ENCODE assay signal across 10 cellular contexts in the genomic region with DNA sequence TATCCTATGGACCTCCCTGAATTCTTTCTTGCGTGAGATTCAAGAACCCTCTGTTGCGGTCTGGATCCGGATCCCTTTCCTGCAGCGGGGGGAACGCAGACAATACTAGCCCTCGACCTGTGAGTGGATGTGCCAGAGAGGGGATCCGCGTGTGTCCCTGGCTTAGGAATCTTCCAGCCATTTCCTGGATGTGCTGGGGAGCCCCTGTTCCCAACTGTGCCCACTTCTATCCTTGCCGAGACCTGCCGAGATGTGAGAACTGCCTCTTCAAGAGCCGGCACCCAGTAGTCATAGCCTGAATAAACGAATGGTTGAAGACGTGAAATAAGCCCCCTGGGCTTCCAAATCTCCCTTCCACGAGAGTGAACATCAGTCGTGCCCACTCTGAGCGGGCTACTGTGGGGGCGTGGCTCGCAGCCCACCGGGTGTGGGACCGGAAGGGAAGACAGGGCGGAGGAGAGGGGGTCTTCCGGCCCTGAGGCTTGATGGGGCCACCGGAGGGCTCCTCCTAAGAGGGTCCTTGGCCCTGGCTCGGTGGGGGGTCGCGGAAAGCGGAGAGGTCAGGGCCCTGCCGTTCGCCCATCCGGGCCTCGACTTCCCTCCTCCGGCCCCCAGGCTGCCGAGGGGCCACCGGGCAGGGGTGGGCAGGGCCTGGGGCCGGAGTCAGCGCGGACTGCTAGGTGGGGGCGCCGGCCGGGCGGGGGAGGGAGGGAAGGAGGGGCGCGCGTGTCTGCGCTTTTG. TPM values are rescaled to one million over a fixed set of nuclear protein-coding genes. Genes with fewer than 3 reads are reported as not detected.
DNase-seq lines count a peak whose midpoint lies in the region; ATAC-seq, FAIRE-seq and TF ChIP-seq lines count a peak whose summit lies in the region.
"Had no signal": no experiment of that assay in that cellular context is flagged by ENCODE, and none has a peak within 500 bp of the region (broad histone marks: within the 10 kb centered on the region; RNA-seq: fewer than 3 reads in every experiment).

No MANE protein-coding gene starts in this region.

- no peak for FAIRE-seq in pancreas (lab: Jason Lieb, UNC)
- FAIRE-seq: G401.6 had no signal

- peak overlapping the region; percentile 75 for H3K27ac Mint-ChIP-seq in activated CD4-positive, alpha-beta T cell treated with anti-CD3 and anti-CD28 coated beads, Interleukin-2, amount 10 ng/mL, durations not matched to agents 7 days and 5 days

- CTCF ChIA-PET in activated CD4-positive, alpha-beta T cell treated with anti-CD3 and anti-CD28 coated beads, Interleukin-2, amount 10 ng/mL, durations not matched to agents 7 days and 5 days (lab: Charles Lee): no interaction called here
- CTCF ChIA-PET in PC-9 (lab: Charles Lee): no interaction called here

- peaks cover 4% of the 10 kb centered on the region; the same call in 1 of the 2 replicates for H3F3A ChIP-seq in PC-9 (ENCODE audit: insufficient read depth, low read depth)

- TF ChIP-seq CTCF in PC-9 (conservative IDR thresholded peaks at IDR 0.05) (no peak), fibroblast of mammary gland (conservative IDR thresholded peaks at IDR 0.05; ENCODE audit: control insufficient read depth, insufficient read depth, low read depth, low read length) (no peak), pancreas (IDR thresholded peaks at IDR 0.05) (no peak)

- peak overlapping the region; percentile 73 for H3K4me3 Mint-ChIP-seq in activated CD4-positive, alpha-beta T cell treated with anti-CD3 and anti-CD28 coated beads, Interleukin-2, amount 10 ng/mL, durations not matched to agents 7 days and 5 days

- peak overlapping the region; percentile 65; the same call in 1 of the 2 replicates for H3K4me3 ChIP-seq in PC-9
- peak overlapping the region; percentile 72 for H3K4me3 ChIP-seq in fibroblast of mammary gland (ENCODE audit: control insufficient read depth, low read depth, low read length)
- peak overlapping the region; percentile 49 to 77 (median 75) for H3K4me3 ChIP-seq in pancreas

- H3K4me1 ChIP-seq in PC-9 (replicated peaks; ENCODE audit: insufficient read depth) (peaks cover 4% of the 10 kb centered on the region; the same call in 1 of the 2 replicates), pancreas (peaks cover 0 to 5% (median 4%) of the 10 kb centered on the region in 3 donors)

- POLR2A ChIA-PET in activated CD4-positive, alpha-beta T cell treated with anti-CD3 and anti-CD28 coated beads, Interleukin-2, amount 10 ng/mL, durations not matched to agents 7 days and 5 days (lab: Charles Lee): no interaction called here
- POLR2A ChIA-PET in PC-9 (lab: Charles Lee; ENCODE audit: unreplicated experiment): no interaction called here

- peaks cover 35% of the 10 kb centered on the region for H3K27me3 Mint-ChIP-seq in activated CD4-positive, alpha-beta T cell treated with anti-CD3 and anti-CD28 coated beads, Interleukin-2, amount 10 ng/mL, durations not matched to agents 7 days and 5 days

- H3K36me3 Mint-ChIP-seq in activated CD4-positive, alpha-beta T cell treated with anti-CD3 and anti-CD28 coated beads, Interleukin-2, amount 10 ng/mL, durations not matched to agents 7 days and 5 days (ENCODE audit: low read depth): no peaks in the 10 kb centered on the region

- no peak for DNase-seq in activated CD4-positive, alpha-beta T cell treated with anti-CD3 and anti-CD28 coated beads, Interleukin-2, amount 10 ng/mL, durations not matched to agents 7 days and 5 days
- DNase-seq in activated CD4-positive, alpha-beta T cell treated with anti-CD3 and anti-CD28 coated beads for 1 hour: no peak
- DNase-seq in PC-9: no peak
- DNase-seq in fibroblast of mammary gland (ENCODE audit: low read depth): no peak
- DNase-seq in pancreas: peak in 1 of 6 donors; percentile 70
- DNase-seq in mesenteric fat pad (ENCODE audit: low spot score): no peak
- DNase-seq in activated CD4-positive, alpha-beta T cell treated with anti-CD3 and anti-CD28 coated beads, Interleukin-2, amount 50 U/mL, for 4 hours: no peak
- no peak for DNase-seq in hippocampal formation (lab: John Stamatoyannopoulos, UW)

- no peaks in the 10 kb centered on the region for H3K9me3 Mint-ChIP-seq in activated CD4-positive, alpha-beta T cell treated with anti-CD3 and anti-CD28 coated beads, Interleukin-2, amount 10 ng/mL, durations not matched to agents 7 days and 5 days

- H2AFZ ChIP-seq in PC-9: peak overlapping the region; percentile 88

- BruUV-seq in PC-9 (replicated peaks; lab: Mats Ljungman, UMichigan): no TSS peak

- ATAC-seq in pancreas: peak; percentile 6 to 24 (median 15)

- H3K9me2 ChIP-seq in PC-9 (ENCODE audit: insufficient read depth): no peaks in the 10 kb centered on the region

- no peaks in the 10 kb centered on the region for H3K36me3 ChIP-seq in PC-9 (ENCODE audit: low read depth)
- no peaks in the 10 kb centered on the region for H3K36me3 ChIP-seq in pancreas

- H3K4me1 Mint-ChIP-seq in activated CD4-positive, alpha-beta T cell treated with anti-CD3 and anti-CD28 coated beads, Interleukin-2, amount 10 ng/mL, durations not matched to agents 7 days and 5 days: peaks cover 10% of the 10 kb centered on the region

- intact Hi-C loops in PC-9 (cut with micrococcal nuclease; ENCODE audit: unreplicated experiment) (loop anchor here (5.0 kb wide), 2 partner anchors 37 to 72 kb away; partner anchors contain the start of gene ATP6V1F), pancreas (cut with DNase I) (no loop called here)

- H3K4me2 ChIP-seq in PC-9: peak overlapping the region; percentile 84

- WGBS in pancreas, 2 donors: 21 to 34% methylated on average over 28 to 45 of the region's 45 CpGs

- H3K27me3 ChIP-seq in PC-9 (ENCODE audit: insufficient read depth, low read depth) (no peaks in the 10 kb centered on the region), pancreas (no peaks in the 10 kb centered on the region)

- no peaks in the 10 kb centered on the region for H3K79me2 ChIP-seq in PC-9 (ENCODE audit: low read depth)

- H3K27ac ChIP-seq in PC-9 (no peak overlapping the region), pancreas (no peak overlapping the region)

- H3K9me3 ChIP-seq in PC-9 (ENCODE audit: insufficient read depth, low read depth) (no peaks in the 10 kb centered on the region), pancreas (no peaks in the 10 kb centered on the region)

- no peaks in the 10 kb centered on the region for H4K20me1 ChIP-seq in PC-9 (ENCODE audit: insufficient read depth)

RNA-seq across cellular contexts. Expression of gene CCDC136, which starts 1.3 kb away (rescaled TPM):
- total RNA-seq in activated CD4-positive, alpha-beta T cell treated with anti-CD3 and anti-CD28 coated beads, Interleukin-2, amount 10 ng/mL, durations not matched to agents 7 days and 5 days: 1 to 10 TPM; 5.1 to 6.8 TPM
- 7.1 and 9.8 TPM in 2 replicates for total RNA-seq in PC-9 (2021)
- total RNA-seq in pancreas: 1 to 10 TPM in 2 of 6 donors, under 1 TPM in 4; 0.66 to 2.4 (median 0.88) TPM
- polyA plus RNA-seq in pancreas: 1 to 10 TPM; 1.7 to 2.9 TPM
- total RNA-seq in mesenteric fat pad: 6.8 TPM

RNA-seq across cellular contexts. Expression of gene OPN1SW, which starts 14.9 kb away (rescaled TPM):
- total RNA-seq in activated CD4-positive, alpha-beta T cell treated with anti-CD3 and anti-CD28 coated beads, Interleukin-2, amount 10 ng/mL, durations not matched to agents 7 days and 5 days: not detected
- not detected in 2 replicates for total RNA-seq in PC-9 (2021)
- not detected for total RNA-seq in pancreas
- polyA plus RNA-seq in pancreas: not detected
- total RNA-seq in mesenteric fat pad: not detected
- polyA plus RNA-seq: adipose tissue had no signal

RNA-seq across cellular contexts. Expression of gene FLNC, which starts 39.7 kb away (rescaled TPM):
- total RNA-seq in activated CD4-positive, alpha-beta T cell treated with anti-CD3 and anti-CD28 coated beads, Interleukin-2, amount 10 ng/mL, durations not matched to agents 7 days and 5 days: not detected
- total RNA-seq in PC-9 (2021): 75.5 and 96.6 TPM in 2 replicates
- 1 to 10 TPM in 3 of 6 donors, under 1 TPM in 3; 0.28 to 2.3 (median 1.0) TPM for total RNA-seq in pancreas
- polyA plus RNA-seq in pancreas: 1 to 10 TPM in 1 of 2 donors, under 1 TPM in 1; 0.82 to 2.1 TPM
- total RNA-seq in mesenteric fat pad: 16.2 TPM

RNA-seq across cellular contexts. Expression of gene CALU, which starts 51.3 kb away (rescaled TPM):
- 10 to 100 TPM; 29.5 to 32.1 TPM for total RNA-seq in activated CD4-positive, alpha-beta T cell treated with anti-CD3 and anti-CD28 coated beads, Interleukin-2, amount 10 ng/mL, durations not matched to agents 7 days and 5 days
- total RNA-seq in PC-9 (2021): 109 and 152 TPM in 2 replicates
- total RNA-seq in pancreas: 10 to 100 TPM; 15.0 to 46.0 (median 30.4) TPM
- polyA plus RNA-seq in pancreas: 10 to 100 TPM in 1 of 2 donors, 1 to 10 TPM in 1; 8.7 to 15.4 TPM
- 169 TPM for total RNA-seq in mesenteric fat pad
